In the genomic region with DNA sequence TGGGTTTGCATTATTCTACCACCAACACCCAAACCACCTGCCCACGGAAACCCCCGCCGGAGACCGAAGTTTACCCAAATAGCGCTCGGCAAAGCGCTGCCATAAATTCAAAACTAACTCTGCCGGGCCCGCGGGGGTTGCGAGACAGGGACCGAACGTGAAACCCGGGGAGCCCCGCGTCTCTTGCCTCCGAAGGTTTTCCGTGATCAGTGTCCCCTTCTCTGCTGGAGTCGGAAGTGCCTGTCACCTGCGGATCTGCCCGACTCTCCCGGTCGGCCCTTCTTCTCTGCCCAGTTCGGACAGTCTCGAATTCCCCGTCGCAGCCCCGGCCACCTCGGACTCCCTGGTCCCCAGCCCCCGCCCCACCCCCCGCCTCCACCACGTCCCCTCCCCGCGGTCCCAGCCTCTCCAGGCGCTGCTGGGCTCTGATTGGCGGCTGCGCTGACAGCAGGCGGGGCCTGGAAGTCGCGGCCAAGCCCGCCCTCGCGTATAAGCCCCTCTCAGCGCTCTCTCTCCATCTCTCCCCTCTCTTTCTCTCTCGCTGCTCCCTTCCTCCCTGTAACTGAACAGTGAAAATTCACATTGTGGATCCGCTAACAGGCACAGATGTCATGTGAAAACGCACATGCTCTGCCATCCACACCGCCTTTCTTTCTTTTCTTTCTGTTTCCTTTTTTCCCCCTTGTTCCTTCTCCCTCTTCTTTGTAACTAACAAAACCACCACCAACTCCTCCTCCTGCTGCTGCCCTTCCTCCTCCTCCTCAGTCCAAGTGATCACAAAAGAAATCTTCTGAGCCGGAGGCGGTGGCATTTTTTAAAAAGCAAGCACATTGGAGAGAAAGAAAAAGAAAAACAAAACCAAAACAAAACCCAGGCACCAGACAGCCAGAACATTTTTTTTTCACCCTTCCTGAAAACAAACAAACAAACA, we compare ENCODE assay signal across 8 cellular contexts. TPM values are rescaled to one million over a fixed set of nuclear protein-coding genes. Genes with fewer than 3 reads are reported as not detected.
DNase-seq lines count a peak whose midpoint lies in the region; ATAC-seq and TF ChIP-seq lines count a peak whose summit lies in the region.

A gene (plus strand): TSS at position 517 of the 931 bp plus-strand sequence. CDS start 642 bp downstream, outside the sequence.

- H3K9me3 ChIP-seq in DND-41 (ENCODE audit: insufficient read depth, low read length, severe bottlenecking) (no peaks in the 10 kb centered on the region), skeletal muscle tissue (ENCODE audit: control insufficient read depth in 3 of 3, low read length in 3 of 3) (no peaks in the 10 kb centered on the region)

- TF ChIP-seq CTCF in DND-41 (IDR thresholded peaks at IDR 0.05; ENCODE audit: borderline replicate concordance, extremely low read depth, low read length, poor library complexity, severe bottlenecking), result no peak
- TF ChIP-seq CTCF in RWPE1 (conservative IDR thresholded peaks at IDR 0.05; ENCODE audit: low read depth), result no peak
- TF ChIP-seq CTCF in chondrocyte (IDR thresholded peaks at IDR 0.05), result no peak

- peaks cover 73% of the 10 kb centered on the region for H3K79me2 ChIP-seq in DND-41 (ENCODE audit: insufficient read depth, low read length)

- POLR2A ChIA-PET in RWPE1 (lab: Yijun Ruan, JAX; ENCODE audit: low non-redundant PET), result no interaction called here

- peak within 1 kb of the TSS; percentile 84 for H3K4me3 Mint-ChIP-seq in chondrocyte (ENCODE audit: unreplicated experiment)

- peak; percentile 87 for ATAC-seq in DND-41 (ENCODE audit: insufficient read depth, low read depth)
- peak; percentile 93 for ATAC-seq in GM19467 (IDR thresholded peaks at IDR 0.05; ENCODE audit: unreplicated experiment)
- peak; percentile 85 for ATAC-seq in HG03521 (IDR thresholded peaks at IDR 0.05; ENCODE audit: unreplicated experiment)

- H3K4me3 ChIP-seq in DND-41 (ENCODE audit: low read depth in 1 of 2, low read length in 2 of 2), result peak within 1 kb of the TSS; percentile 77 to 97
- peak within 1 kb of the TSS; percentile 72 to 94 (median 88) for H3K4me3 ChIP-seq in skeletal muscle tissue (ENCODE audit: low read length in 3 of 3)

- peak within 1 kb of the TSS; percentile 81 for H3K4me2 ChIP-seq in DND-41 (ENCODE audit: insufficient read depth, low read length)

- H3K4me1 Mint-ChIP-seq in chondrocyte (ENCODE audit: low read depth), result peaks cover 23% of the 10 kb centered on the region

- peak within 1 kb of the TSS; percentile 70 for H2AFZ ChIP-seq in DND-41 (ENCODE audit: low read depth, low read length)

- H3K9me3 Mint-ChIP-seq in chondrocyte (ENCODE audit: low read depth), result no peaks in the 10 kb centered on the region

- no peaks in the 10 kb centered on the region for H3K27me3 ChIP-seq in DND-41 (ENCODE audit: insufficient read depth, low read length, poor library complexity)
- peaks cover 29 to 31% (median 31%) of the 10 kb centered on the region in 3 donors for H3K27me3 ChIP-seq in skeletal muscle tissue (ENCODE audit: control insufficient read depth in 3 of 3, insufficient read depth in 3 of 3, low read length in 3 of 3)

- no peak within 1 kb of the TSS for H3K27ac Mint-ChIP-seq in chondrocyte (ENCODE audit: unreplicated experiment)

- H3K36me3 Mint-ChIP-seq in chondrocyte (ENCODE audit: low read depth), result peaks cover 3% of the 10 kb centered on the region

- peaks cover 42% of the 10 kb centered on the region for H3K4me1 ChIP-seq in DND-41 (ENCODE audit: insufficient read depth, low read length)
- peaks cover 23 to 29% (median 29%) of the 10 kb centered on the region in 3 donors for H3K4me1 ChIP-seq in skeletal muscle tissue (ENCODE audit: control insufficient read depth in 3 of 3, insufficient read depth in 3 of 3, low read length in 3 of 3)

- H4K20me1 ChIP-seq in DND-41 (ENCODE audit: insufficient read depth, low read length), result peaks cover 30% of the 10 kb centered on the region

- peak; percentile 91 for DNase-seq in DND-41
- DNase-seq in RWPE1 (ENCODE audit: low spot score), result peak; percentile 24
- DNase-seq in chondrocyte (ENCODE audit: low spot score), result peak; percentile 60
- DNase-seq in islet precursor cell, result peak; percentile 89
- no peak for DNase-seq in activated CD4-positive, CD25-positive, alpha-beta regulatory T cell (lab: John Stamatoyannopoulos, UW)

- H3K27ac ChIP-seq in DND-41 (ENCODE audit: low read length) (peak within 1 kb of the TSS; percentile 97), RWPE1 (no peak within 1 kb of the TSS), skeletal muscle tissue (ENCODE audit: low read depth, low read length) (no peak within 1 kb of the TSS)

- H3K36me3 ChIP-seq in DND-41 (ENCODE audit: insufficient read depth, low read length), result peaks cover 18% of the 10 kb centered on the region; the same call in 1 of the 2 replicates
- no peaks in the 10 kb centered on the region for H3K36me3 ChIP-seq in skeletal muscle tissue (ENCODE audit: control insufficient read depth in 3 of 3, insufficient read depth in 3 of 3, low read length in 3 of 3)

- peaks cover 69% of the 10 kb centered on the region for H3K27me3 Mint-ChIP-seq in chondrocyte (ENCODE audit: low read depth)

- H3K9ac ChIP-seq in DND-41 (ENCODE audit: low read depth, low read length), result peak within 1 kb of the TSS; percentile 87
- peak within 1 kb of the TSS; percentile 43 to 66 (median 59) for H3K9ac ChIP-seq in skeletal muscle tissue (ENCODE audit: low read depth in 1 of 3, low read length in 3 of 3)

- CTCF ChIA-PET in RWPE1 (lab: Yijun Ruan, JAX), result interaction anchor here (0.6 to 0.8 kb wide), 2 partner anchors 15 to 246 kb away, joined by 3 to 4 read pairs; no protein-coding TSS in a partner anchor

RNA-seq across cellular contexts. Expression of the gene that starts here (rescaled TPM):
- total RNA-seq in chondrocyte, result not detected in 3 replicates
- total RNA-seq in skeletal muscle tissue, result under 0.01 TPM

Comparison
In these comparisons a context has a peak if more than half of its experiments do, and no peak if none do; other contexts are left out.
1. Peak in DNase-seq in chondrocyte; RNA of the gene not detected or under 1 TPM.
2. DNase-seq: peak in DND-41 (single experiment), RWPE1 (single experiment) and islet precursor cell (single experiment); none in activated CD4-positive, CD25-positive, alpha-beta regulatory T cell (0 of 4).
3. Peak in every context shown above with its lines, with median percentiles within 50 percentile points of each other: ATAC-seq.